1 cellular context compared by ENCODE assay signal in the genomic region with DNA sequence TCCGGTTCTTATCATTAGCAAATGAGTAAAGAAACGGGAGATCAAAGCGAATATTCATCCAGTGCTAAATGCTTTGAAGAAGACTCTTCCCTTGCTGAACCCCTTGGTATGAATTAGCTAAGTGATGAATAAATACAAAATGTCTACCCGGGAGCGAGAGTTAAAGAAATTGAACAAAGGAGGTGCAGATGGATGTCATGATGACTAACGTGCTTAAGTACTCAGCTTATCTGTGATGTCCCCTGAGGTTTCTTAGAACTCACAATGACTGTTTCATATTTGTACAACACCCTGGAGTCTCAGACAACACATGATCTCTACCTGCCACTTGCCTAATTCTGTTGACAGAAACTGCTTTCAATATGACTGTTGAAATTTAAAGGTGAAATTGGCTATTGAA.
TF ChIP-seq lines count a peak whose summit lies in the region.

No MANE protein-coding gene starts in this region.

TF ChIP-seq in HEK293, 187 proteins besides CTCF, POLR2A, EP300 and RAD21 (continued from another document):
- TF ChIP-seq, protein P1, sequence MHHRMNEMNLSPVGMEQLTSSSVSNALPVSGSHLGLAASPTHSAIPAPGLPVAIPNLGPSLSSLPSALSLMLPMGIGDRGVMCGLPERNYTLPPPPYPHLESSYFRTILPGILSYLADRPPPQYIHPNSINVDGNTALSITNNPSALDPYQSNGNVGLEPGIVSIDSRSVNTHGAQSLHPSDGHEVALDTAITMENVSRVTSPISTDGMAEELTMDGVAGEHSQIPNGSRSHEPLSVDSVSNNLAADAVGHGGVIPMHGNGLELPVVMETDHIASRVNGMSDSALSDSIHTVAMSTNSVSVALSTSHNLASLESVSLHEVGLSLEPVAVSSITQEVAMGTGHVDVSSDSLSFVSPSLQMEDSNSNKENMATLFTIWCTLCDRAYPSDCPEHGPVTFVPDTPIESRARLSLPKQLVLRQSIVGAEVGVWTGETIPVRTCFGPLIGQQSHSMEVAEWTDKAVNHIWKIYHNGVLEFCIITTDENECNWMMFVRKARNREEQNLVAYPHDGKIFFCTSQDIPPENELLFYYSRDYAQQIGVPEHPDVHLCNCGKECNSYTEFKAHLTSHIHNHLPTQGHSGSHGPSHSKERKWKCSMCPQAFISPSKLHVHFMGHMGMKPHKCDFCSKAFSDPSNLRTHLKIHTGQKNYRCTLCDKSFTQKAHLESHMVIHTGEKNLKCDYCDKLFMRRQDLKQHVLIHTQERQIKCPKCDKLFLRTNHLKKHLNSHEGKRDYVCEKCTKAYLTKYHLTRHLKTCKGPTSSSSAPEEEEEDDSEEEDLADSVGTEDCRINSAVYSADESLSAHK (tag by site-specific recombination; IDR thresholded peaks at IDR 0.05) = peak; percentile 88
- peak; percentile 40; the same call in 1 of the 2 replicates for TF ChIP-seq FEZF1 (tag by site-specific recombination; IDR thresholded peaks at IDR 0.05)
- no peak for TF ChIP-seq ZNF133 (tag by site-specific recombination; IDR thresholded peaks at IDR 0.05)
- TF ChIP-seq ZNF24 (tag by site-specific recombination; IDR thresholded peaks at IDR 0.05) = no peak
- peak; percentile 42; the same call in 1 of the 2 replicates for TF ChIP-seq PRDM1 (tag by site-specific recombination; IDR thresholded peaks at IDR 0.05)
- no peak for TF ChIP-seq ZNF239 (tag by site-specific recombination; IDR thresholded peaks at IDR 0.05)
- no peak for TF ChIP-seq ZNF292 (tag by site-specific recombination; IDR thresholded peaks at IDR 0.05; ENCODE audit: borderline replicate concordance, low read depth)
- TF ChIP-seq, protein P2, sequence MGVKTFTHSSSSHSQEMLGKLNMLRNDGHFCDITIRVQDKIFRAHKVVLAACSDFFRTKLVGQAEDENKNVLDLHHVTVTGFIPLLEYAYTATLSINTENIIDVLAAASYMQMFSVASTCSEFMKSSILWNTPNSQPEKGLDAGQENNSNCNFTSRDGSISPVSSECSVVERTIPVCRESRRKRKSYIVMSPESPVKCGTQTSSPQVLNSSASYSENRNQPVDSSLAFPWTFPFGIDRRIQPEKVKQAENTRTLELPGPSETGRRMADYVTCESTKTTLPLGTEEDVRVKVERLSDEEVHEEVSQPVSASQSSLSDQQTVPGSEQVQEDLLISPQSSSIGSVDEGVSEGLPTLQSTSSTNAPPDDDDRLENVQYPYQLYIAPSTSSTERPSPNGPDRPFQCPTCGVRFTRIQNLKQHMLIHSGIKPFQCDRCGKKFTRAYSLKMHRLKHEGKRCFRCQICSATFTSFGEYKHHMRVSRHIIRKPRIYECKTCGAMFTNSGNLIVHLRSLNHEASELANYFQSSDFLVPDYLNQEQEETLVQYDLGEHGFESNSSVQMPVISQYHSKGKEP (tag by site-specific recombination; IDR thresholded peaks at IDR 0.05) = no peak
- TF ChIP-seq ZNF404 (tag by site-specific recombination; IDR thresholded peaks at IDR 0.05) = no peak
- TF ChIP-seq ZFP69B (tag by site-specific recombination; IDR thresholded peaks at IDR 0.05) = no peak
- no peak for TF ChIP-seq ZNF791 (tag by site-specific recombination; IDR thresholded peaks at IDR 0.05)
- peak; percentile 26; the same call in 1 of the 2 replicates for TF ChIP-seq OSR2 (tag by site-specific recombination; IDR thresholded peaks at IDR 0.05)
- TF ChIP-seq ZNF843 (tag by site-specific recombination; IDR thresholded peaks at IDR 0.05) = 0 out of 2 replicates have a peak, but pooled peaks have one; percentile 17
- TF ChIP-seq TCF7L2 (IDR thresholded peaks at IDR 0.05; ENCODE audit: borderline replicate concordance, low read depth, low read length) = peak; percentile 53; the same call in 1 of the 2 replicates
- TF ChIP-seq, protein P3, sequence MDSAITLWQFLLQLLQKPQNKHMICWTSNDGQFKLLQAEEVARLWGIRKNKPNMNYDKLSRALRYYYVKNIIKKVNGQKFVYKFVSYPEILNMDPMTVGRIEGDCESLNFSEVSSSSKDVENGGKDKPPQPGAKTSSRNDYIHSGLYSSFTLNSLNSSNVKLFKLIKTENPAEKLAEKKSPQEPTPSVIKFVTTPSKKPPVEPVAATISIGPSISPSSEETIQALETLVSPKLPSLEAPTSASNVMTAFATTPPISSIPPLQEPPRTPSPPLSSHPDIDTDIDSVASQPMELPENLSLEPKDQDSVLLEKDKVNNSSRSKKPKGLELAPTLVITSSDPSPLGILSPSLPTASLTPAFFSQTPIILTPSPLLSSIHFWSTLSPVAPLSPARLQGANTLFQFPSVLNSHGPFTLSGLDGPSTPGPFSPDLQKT (IDR thresholded peaks at IDR 0.05; ENCODE audit: borderline replicate concordance, low read depth, low read length) = no peak
- TF ChIP-seq GLI2 (tag by site-specific recombination; IDR thresholded peaks at IDR 0.05; ENCODE audit: borderline replicate concordance, low read depth) = peak; percentile 8; the same call in 1 of the 2 replicates
